Comparison of ENCODE assay signal across 22 cellular contexts in genomic region chr14:101097109-101097793, GRCh38.
DNase-seq lines count a peak whose midpoint lies in the region; ATAC-seq, FAIRE-seq and TF ChIP-seq lines count a peak whose summit lies in the region.
"Had no signal": no experiment of that assay in that cellular context is flagged by ENCODE, and none has a peak within 500 bp of the region (broad histone marks: within the 10 kb centered on the region; RNA-seq: fewer than 3 reads in every experiment).

No MANE protein-coding gene starts in this region.

- DNase-seq in Caki2 (ENCODE audit: low read depth) (peak; percentile 39), NCI-H146 treated with DMSO at 0.1 percent for 48 hours (lab: John Stamatoyannopoulos, UW; ENCODE audit: unreplicated experiment) (peak; percentile 18), bronchial epithelial cell (ENCODE audit: low read depth) (peak; percentile 20), fibroblast of the aortic adventitia (ENCODE audit: low read depth) (peak; percentile 43), AG08396 (ENCODE audit: low spot score) (no peak), left cardiac atrium (no peak), tibial artery (no peak)
- no peak for DNase-seq in activated T-cell treated with anti-CD3 and anti-CD28 coated beads, Interleukin-2, amount 50 U/mL, for 1 hour
- DNase-seq: ACHN; Caco-2; CD4-positive, CD25-positive, alpha-beta regulatory T cell; EL; H9; IMR-90; MM.1S; NCI-H1105; NCI-H187; NCI-H446; NCI-H774; Peyer's patch; Right ventricle myocardium superior had no signal

- H3K27ac ChIP-seq in tibial artery = no peak overlapping the region
- H3K27ac ChIP-seq: Peyer's patch, SK-N-MC had no signal

- H3K36me3 ChIP-seq in bronchial epithelial cell (ENCODE audit: control insufficient read depth, insufficient read depth, low read length) (no peaks in the 10 kb centered on the region), tibial artery (no peaks in the 10 kb centered on the region)
- H3K36me3 ChIP-seq: Peyer's patch had no signal

- FAIRE-seq in bronchial epithelial cell (lab: Jason Lieb, UNC) = no peak

- no peak for TF ChIP-seq CTCF in bronchial epithelial cell (IDR thresholded peaks at IDR 0.05; ENCODE audit: insufficient read depth, low read length, severe bottlenecking)
- no peak for TF ChIP-seq CTCF in fibroblast of the aortic adventitia (IDR thresholded peaks at IDR 0.05; ENCODE audit: insufficient read depth, low read length)
- no peak for TF ChIP-seq CTCF in tibial artery (IDR thresholded peaks at IDR 0.05)

- no peak overlapping the region for H3K4me3 ChIP-seq in bronchial epithelial cell (ENCODE audit: low read depth, low read length)
- no peak overlapping the region for H3K4me3 ChIP-seq in fibroblast of the aortic adventitia (ENCODE audit: low read depth, low read length)
- H3K4me3 ChIP-seq in tibial artery = no peak overlapping the region
- H3K4me3 ChIP-seq: Peyer's patch, SK-N-MC had no signal

- ATAC-seq in left cardiac atrium = no peak

- intact Hi-C loops in left cardiac atrium (cut with DNase I) (no loop called here), tibial artery (cut with DNase I; ENCODE audit: low total_unique reads) (no loop called here)

- in situ Hi-C loops in Caki2 (cut with HindIII; ENCODE audit: low pct_unique_long_range_greater_than_20kb, low sequenced_read_pairs) = no loop called here

- peaks cover 0 to 5% (median 0%) of the 10 kb centered on the region in 3 donors for H3K9me3 ChIP-seq in tibial artery

- H3K27me3 ChIP-seq in bronchial epithelial cell (ENCODE audit: control insufficient read depth, insufficient read depth, low read length) (no peaks in the 10 kb centered on the region), tibial artery (peaks cover 0 to 4% of the 10 kb centered on the region in 2 donors)
- H3K27me3 ChIP-seq: Peyer's patch had no signal

- no peaks in the 10 kb centered on the region for H3K4me1 ChIP-seq in tibial artery
- H3K4me1 ChIP-seq: Caco-2, Peyer's patch had no signal

Comparison
In these comparisons a context has a peak if more than half of its experiments do, and no peak if none do; other contexts are left out.
1. DNase-seq: peak in Caki2 (single experiment), NCI-H146 treated with DMSO at 0.1 percent for 48 hours (single experiment), bronchial epithelial cell (single experiment) and fibroblast of the aortic adventitia (single experiment); none in activated T-cell treated with anti-CD3 and anti-CD28 coated beads, Interleukin-2, amount 50 U/mL, for 1 hour (single experiment), AG08396 (single experiment), left cardiac atrium (single experiment) and tibial artery (0 of 2).